25 cellular contexts compared by ENCODE assay signal in genomic region chr1:209838537-209838936, GRCh38. TPM values are rescaled to one million over a fixed set of nuclear protein-coding genes. Genes with fewer than 3 reads are reported as not detected.
DNase-seq lines count a peak whose midpoint lies in the region; ATAC-seq, FAIRE-seq and TF ChIP-seq lines count a peak whose summit lies in the region.
"Had no signal": no experiment of that assay in that cellular context is flagged by ENCODE, and none has a peak within 500 bp of the region (broad histone marks: within the 10 kb centered on the region; RNA-seq: fewer than 3 reads in every experiment).

No MANE protein-coding gene starts in this region.

- peaks cover 74% of the 10 kb centered on the region for H3K4me1 Mint-ChIP-seq in activated naive CD8-positive, alpha-beta T cell treated with anti-CD3 and anti-CD28 coated beads, Interleukin-2, amount 50 U/mL, for 24 hours
- peaks cover 36% of the 10 kb centered on the region for H3K4me1 Mint-ChIP-seq in stimulated activated effector memory CD8-positive, alpha-beta T cell treated with anti-CD3 and anti-CD28 coated beads, Interleukin-12 subunit alpha, Interleukin-12 subunit beta, amount 100 ng/mL, for 72 hours
- H3K4me1 Mint-ChIP-seq: mesothelial cell of epicardium had no signal

- TF ChIP-seq RAD21 in SK-N-SH (IDR thresholded peaks at IDR 0.05; ENCODE audit: low read length) = no peak

- no peaks in the 10 kb centered on the region for H3K27me3 Mint-ChIP-seq in activated naive CD8-positive, alpha-beta T cell treated with anti-CD3 and anti-CD28 coated beads, Interleukin-2, amount 50 U/mL, for 24 hours
- H3K27me3 Mint-ChIP-seq: naive thymus-derived CD8-positive, alpha-beta T cell; T-helper 17 cell had no signal

- FAIRE-seq in H54 (lab: Jason Lieb, UNC) = no peak

- peaks cover 69% of the 10 kb centered on the region for H3K79me2 ChIP-seq in SK-N-SH (ENCODE audit: insufficient read depth)

- peak overlapping the region; percentile 94 for H3K27ac Mint-ChIP-seq in activated naive CD8-positive, alpha-beta T cell treated with anti-CD3 and anti-CD28 coated beads, Interleukin-2, amount 50 U/mL, for 24 hours
- peak overlapping the region; percentile 41 for H3K27ac Mint-ChIP-seq in stimulated activated effector memory CD8-positive, alpha-beta T cell treated with anti-CD3 and anti-CD28 coated beads, Interleukin-12 subunit alpha, Interleukin-12 subunit beta, amount 100 ng/mL, for 72 hours
- H3K27ac Mint-ChIP-seq: activated naive CD4-positive, alpha-beta T cell treated with anti-CD3 and anti-CD28 coated beads for 36 hours; mesothelial cell of epicardium; T-helper 17 cell had no signal

- no peaks in the 10 kb centered on the region for H3K27me3 ChIP-seq in SK-N-SH (ENCODE audit: insufficient read depth)
- H3K27me3 ChIP-seq in MG63 = no peaks in the 10 kb centered on the region
- H3K27me3 ChIP-seq: ovary, right atrium auricular region, tibial nerve had no signal

- no peak overlapping the region for H3K4me3 Mint-ChIP-seq in activated naive CD8-positive, alpha-beta T cell treated with anti-CD3 and anti-CD28 coated beads, Interleukin-2, amount 50 U/mL, for 24 hours
- no peak overlapping the region for H3K4me3 Mint-ChIP-seq in stimulated activated effector memory CD8-positive, alpha-beta T cell treated with anti-CD3 and anti-CD28 coated beads, Interleukin-12 subunit alpha, Interleukin-12 subunit beta, amount 100 ng/mL, for 72 hours
- H3K4me3 Mint-ChIP-seq: activated naive CD4-positive, alpha-beta T cell treated with anti-CD3 and anti-CD28 coated beads for 36 hours; CD8-positive, alpha-beta T cell; mesothelial cell of epicardium; naive thymus-derived CD8-positive, alpha-beta T cell; T-helper 17 cell had no signal

- no peaks in the 10 kb centered on the region for H3K9me3 ChIP-seq in SK-N-SH
- H3K9me3 ChIP-seq in MG63 = no peaks in the 10 kb centered on the region
- H3K9me3 ChIP-seq: ovary, right atrium auricular region, tibial nerve had no signal

- H3K36me3 Mint-ChIP-seq in activated naive CD8-positive, alpha-beta T cell treated with anti-CD3 and anti-CD28 coated beads, Interleukin-2, amount 50 U/mL, for 24 hours (ENCODE audit: low read depth) = peaks cover 93% of the 10 kb centered on the region
- peaks cover 100% of the 10 kb centered on the region for H3K36me3 Mint-ChIP-seq in stimulated activated effector memory CD8-positive, alpha-beta T cell treated with anti-CD3 and anti-CD28 coated beads, Interleukin-12 subunit alpha, Interleukin-12 subunit beta, amount 100 ng/mL, for 72 hours

- ATAC-seq in SK-N-SH treated with all-trans-retinoic acid at 6 μM for 48 hours = no peak
- ATAC-seq in activated naive CD8-positive, alpha-beta T cell treated with anti-CD3 and anti-CD28 coated beads, Interleukin-2, amount 50 U/mL, for 24 hours = no peak
- ATAC-seq in stimulated activated effector memory CD8-positive, alpha-beta T cell treated with anti-CD3 and anti-CD28 coated beads, Interleukin-12 subunit alpha, Interleukin-12 subunit beta, amount 100 ng/mL, for 72 hours = no peak
- no peak for ATAC-seq in HG02840 (IDR thresholded peaks at IDR 0.05; ENCODE audit: low FRiP score, unreplicated experiment)
- ATAC-seq: CD8-positive, alpha-beta T cell; naive thymus-derived CD8-positive, alpha-beta T cell; T-helper 17 cell had no signal

- POLR2A ChIA-PET in SK-N-SH (lab: Yijun Ruan, JAX) = no interaction called here

- H3K9ac ChIP-seq in SK-N-SH = no peak overlapping the region; the same call in 1 of the 2 replicates

- H3K36me3 ChIP-seq in SK-N-SH (replicated peaks in 1 of 2; ENCODE audit: control insufficient read depth in 1 of 2, insufficient read depth in 2 of 2, low read length in 1 of 2) (peaks cover 83 to 98% of the 10 kb centered on the region in 2 experiments), MG63 (peaks cover 90% of the 10 kb centered on the region)
- H3K36me3 ChIP-seq: ovary had no signal

- H3F3A ChIP-seq in SK-N-SH (replicated peaks; ENCODE audit: insufficient read depth) = peaks cover 70% of the 10 kb centered on the region

- TF ChIP-seq EP300 in SK-N-SH (IDR thresholded peaks at IDR 0.05; ENCODE audit: borderline replicate concordance in 1 of 2, low read depth in 1 of 2, low read length in 1 of 2) = no peak

- H3K4me1 ChIP-seq in SK-N-SH (ENCODE audit: control insufficient read depth in 1 of 2, insufficient read depth in 2 of 2, low read depth in 1 of 2, low read length in 1 of 2) = peaks cover 11 to 73% of the 10 kb centered on the region in 2 experiments
- H3K4me1 ChIP-seq: right atrium auricular region had no signal

- H3K9me2 ChIP-seq in SK-N-SH = no peaks in the 10 kb centered on the region

- peak overlapping the region; percentile 51; the same call in 1 of the 2 replicates for H3K4me2 ChIP-seq in SK-N-SH

- TF ChIP-seq CTCF in SK-N-SH (IDR thresholded peaks at IDR 0.05) = no peak

- WGBS in SK-N-SH (ENCODE audit: low lambda C conversion rate) = 96% methylated on average over 6 of the region's 6 CpGs

- no peak overlapping the region for H2AFZ ChIP-seq in SK-N-SH (ENCODE audit: low read depth)

- no peaks in the 10 kb centered on the region for H4K20me1 ChIP-seq in SK-N-SH (ENCODE audit: insufficient read depth)

- no peak for TF ChIP-seq POLR2A in H54 (IDR thresholded peaks at IDR 0.05; ENCODE audit: low read depth, low read length)

- CTCF ChIA-PET in SK-N-SH (lab: Yijun Ruan, JAX) = interaction anchor here (0.6 to 6.3 kb wide), 5 partner anchors 7 to 22 kb away, joined by 3 to 33 read pairs (median 5); partner anchors contain the start of gene UTP25

- no peaks in the 10 kb centered on the region for H3K9me3 Mint-ChIP-seq in activated naive CD8-positive, alpha-beta T cell treated with anti-CD3 and anti-CD28 coated beads, Interleukin-2, amount 50 U/mL, for 24 hours
- no peaks in the 10 kb centered on the region for H3K9me3 Mint-ChIP-seq in stimulated activated effector memory CD8-positive, alpha-beta T cell treated with anti-CD3 and anti-CD28 coated beads, Interleukin-12 subunit alpha, Interleukin-12 subunit beta, amount 100 ng/mL, for 72 hours
- H3K9me3 Mint-ChIP-seq: activated naive CD4-positive, alpha-beta T cell treated with anti-CD3 and anti-CD28 coated beads for 36 hours; CD8-positive, alpha-beta T cell; mesothelial cell of epicardium; naive thymus-derived CD8-positive, alpha-beta T cell had no signal

- H3K27ac ChIP-seq in SK-N-SH (ENCODE audit: low read depth in 2 of 2, low read length in 1 of 2) = peak overlapping the region; percentile 93 to 98; a peak in 3 of 4 replicates
- H3K27ac ChIP-seq: 22Rv1, ovary had no signal

- DNase-seq in SK-N-SH (no peak), kidney tubule cell (ENCODE audit: low spot score) (peak; percentile 17), MG63 (no peak), H54 (ENCODE audit: insufficient read length, low spot score) (no peak)
- no peak for DNase-seq in activated naive CD8-positive, alpha-beta T cell treated with anti-CD3 and anti-CD28 coated beads, Interleukin-2, amount 50 U/mL, for 24 hours
- DNase-seq in stimulated activated effector memory CD8-positive, alpha-beta T cell treated with anti-CD3 and anti-CD28 coated beads, Interleukin-12 subunit alpha, Interleukin-12 subunit beta, amount 100 ng/mL, for 72 hours (ENCODE audit: low spot score in 2 of 2) = no peak
- DNase-seq: activated naive CD4-positive, alpha-beta T cell treated with anti-CD3 and anti-CD28 coated beads for 36 hours; AML-193; CD8-positive, alpha-beta T cell; cerebellar nuclear complex; foreskin fibroblast; naive thymus-derived CD8-positive, alpha-beta T cell; NCI-H2081 treated with DMSO at 0.1 percent for 48 hours; NCI-H446; ovary; stimulated activated CD4-positive, alpha-beta T cell treated with anti-CD3 and anti-CD28 coated beads, Interleukin-4, amount 100 ng/mL, for 4 hours; T-helper 17 cell had no signal

- H3K4me3 ChIP-seq in SK-N-SH (ENCODE audit: low read depth in 2 of 2, low read length in 1 of 2) (no peak overlapping the region), MG63 (no peak overlapping the region)
- H3K4me3 ChIP-seq: ovary, right atrium auricular region, tibial nerve had no signal

TF ChIP-seq in SK-N-SH, 30 proteins besides CTCF, POLR2A, EP300 and RAD21 (continues in another document):
- TF ChIP-seq RFX5 (IDR thresholded peaks at IDR 0.05; ENCODE audit: low read length) = no peak

TF ChIP-seq in SK-N-SH treated with all-trans-retinoic acid at 6 μM for 48 hours, 23 proteins besides CTCF, POLR2A, EP300 and RAD21:
- TF ChIP-seq TOX (CRISPR knock-in tag; IDR thresholded peaks at IDR 0.05; ENCODE audit: borderline replicate concordance) (no peak), RARB (CRISPR knock-in tag; IDR thresholded peaks at IDR 0.05) (no peak), ARNTL (CRISPR knock-in tag; IDR thresholded peaks at IDR 0.05; ENCODE audit: borderline replicate concordance, low read depth) (no peak), CSDC2 (CRISPR knock-in tag; IDR thresholded peaks at IDR 0.05) (no peak), GLIS3 (CRISPR knock-in tag; IDR thresholded peaks at IDR 0.05) (no peak), ZFP3 (CRISPR knock-in tag; IDR thresholded peaks at IDR 0.05) (no peak)

RNA-seq across cellular contexts. Expression of gene UTP25, which starts 10.8 kb away (rescaled TPM):
- 6.3 and 9.3 TPM in 2 replicates for polyA plus RNA-seq in SK-N-SH (2012; rRNA removed)
- polyA plus RNA-seq in SK-N-SH (2012; cell fraction: cytosol; rRNA removed) = 6.3 and 7.1 TPM in 2 replicates
- polyA plus RNA-seq in SK-N-SH (2012; cell fraction: nucleus; rRNA removed) = 8.9 and 16.0 TPM in 2 replicates
- 10.2 and 12.3 TPM in 2 replicates for total RNA-seq in MG63 (2014; rRNA removed; shearing (Covaris generic); ENCODE audit: low replicate concordance)

RNA-seq across cellular contexts. Expression of gene IRF6, which starts 32.6 kb away (rescaled TPM):
- 0.94 and 1.6 TPM in 2 replicates for polyA plus RNA-seq in SK-N-SH (2012; rRNA removed)
- 0.77 and 1.0 TPM in 2 replicates for polyA plus RNA-seq in SK-N-SH (2012; cell fraction: cytosol; rRNA removed)
- polyA plus RNA-seq in SK-N-SH (2012; cell fraction: nucleus; rRNA removed) = 1.6 and 3.0 TPM in 2 replicates
- total RNA-seq in MG63 (2014; rRNA removed; shearing (Covaris generic); ENCODE audit: low replicate concordance) = not detected in 2 replicates
- total RNA-seq: G401, OCI-LY7 had no signal

RNA-seq across cellular contexts. Expression of gene C1orf74, which starts 54.2 kb away (rescaled TPM):
- 1.5 and 2.1 TPM in 2 replicates for polyA plus RNA-seq in SK-N-SH (2012; rRNA removed)
- 1.7 and 1.9 TPM in 2 replicates for polyA plus RNA-seq in SK-N-SH (2012; cell fraction: cytosol; rRNA removed)
- polyA plus RNA-seq in SK-N-SH (2012; cell fraction: nucleus; rRNA removed) = 1.4 and 2.2 TPM in 2 replicates
- 0.49 and 4.6 TPM in 2 replicates for total RNA-seq in MG63 (2014; rRNA removed; shearing (Covaris generic); ENCODE audit: low replicate concordance)
